ENCODE assay signal across 1 cellular context in genomic region chr6:149478631-149479314, GRCh38.
TF ChIP-seq lines count a peak whose summit lies in the region.

No MANE protein-coding gene starts in this region.

TF ChIP-seq in HEK293, 187 proteins besides CTCF, POLR2A, EP300 and RAD21 (continued from another document):
- TF ChIP-seq TSHZ1 (tag by site-specific recombination; IDR thresholded peaks at IDR 0.05; ENCODE audit: borderline replicate concordance) (no peak), ZBTB7A (tag by site-specific recombination; IDR thresholded peaks at IDR 0.05; ENCODE audit: low read depth) (no peak), ZNF121 (tag by site-specific recombination; IDR thresholded peaks at IDR 0.05) (0 out of 2 replicates have a peak, but pooled peaks have one; percentile 33)
TF ChIP-seq in HEK293: peak in this region for 2.
